7 cellular contexts compared by ENCODE assay signal in genomic region chr6:52994789-52995078, GRCh38. TPM values are rescaled to one million over a fixed set of nuclear protein-coding genes. Genes with fewer than 3 reads are reported as not detected.
DNase-seq lines count a peak whose midpoint lies in the region; ATAC-seq and TF ChIP-seq lines count a peak whose summit lies in the region.

No MANE protein-coding gene starts in this region.

- TF ChIP-seq POLR2A in sigmoid colon (IDR thresholded peaks at IDR 0.05): no peak

- H4K20me1 ChIP-seq in hepatocyte (ENCODE audit: insufficient read depth, poor library complexity, severe bottlenecking): no peaks in the 10 kb centered on the region

- no peaks in the 10 kb centered on the region for H3K9me2 ChIP-seq in hepatocyte (replicated peaks; ENCODE audit: insufficient read depth)

- H3K27ac ChIP-seq in adipose tissue (ENCODE audit: low read depth, low read length) (peak overlapping the region; percentile 52), hepatocyte (peak overlapping the region; percentile 97), sigmoid colon (peak overlapping the region; percentile 89 to 96 (median 92))

- H3K4me3 ChIP-seq in hepatocyte (peak overlapping the region; percentile 51), sigmoid colon (peak overlapping the region; percentile 59 to 83 (median 65))

- peaks cover 31% of the 10 kb centered on the region for H3K79me2 ChIP-seq in hepatocyte

- H3K4me1 ChIP-seq in hepatocyte (ENCODE audit: insufficient read depth) (peaks cover 12% of the 10 kb centered on the region), sigmoid colon (peaks cover 0 to 26% (median 17%) of the 10 kb centered on the region in 4 donors)

- WGBS in adipose tissue, 3 donors: 1% methylated on average over 17 of the region's 17 CpGs
- WGBS in hepatocyte (ENCODE audit: low lambda C conversion rate, missing lambda C conversion rate): under 1% methylated on average over 17 of the region's 17 CpGs
- 1% methylated on average over 17 of the region's 17 CpGs for WGBS in sigmoid colon, 2 donors

- H3K36me3 ChIP-seq in hepatocyte (replicated peaks; ENCODE audit: insufficient read depth, low read depth) (no peaks in the 10 kb centered on the region), sigmoid colon (peaks cover 0 to 11% (median 0%) of the 10 kb centered on the region in 4 donors)

- no peak for TF ChIP-seq EP300 in sigmoid colon (IDR thresholded peaks at IDR 0.05)

- H3K4me2 ChIP-seq in hepatocyte: peak overlapping the region; percentile 75

- DNase-seq in NCI-H146 treated with DMSO at 0.1 percent for 48 hours (lab: John Stamatoyannopoulos, UW; ENCODE audit: unreplicated experiment) (peak; percentile 71), hepatocyte (ENCODE audit: low spot score) (peak; percentile 53), sigmoid colon (peak; percentile 77), UCSD-AML1 (lab: John Stamatoyannopoulos, UW; ENCODE audit: unreplicated experiment) (no peak)

- H3K9me3 ChIP-seq in hepatocyte (ENCODE audit: low read depth) (no peaks in the 10 kb centered on the region), sigmoid colon (no peaks in the 10 kb centered on the region)

- peak overlapping the region; percentile 51 for H2AFZ ChIP-seq in hepatocyte

- peak; percentile 18 for ATAC-seq in GM18861 (IDR thresholded peaks at IDR 0.05; ENCODE audit: unreplicated experiment)
- ATAC-seq in HG02571 (IDR thresholded peaks at IDR 0.05; ENCODE audit: unreplicated experiment): peak; percentile 17

- H3K27me3 ChIP-seq in hepatocyte (no peaks in the 10 kb centered on the region), sigmoid colon (no peaks in the 10 kb centered on the region)

- intact Hi-C loops in sigmoid colon (cut with DNase I): loop anchor here (2.0 to 10.0 kb wide), 5 partner anchors 112 to 553 kb away; partner anchors contain the start of genes ELOVL5, GCLC and GCM1

- TF ChIP-seq CTCF in hepatocyte (IDR thresholded peaks at IDR 0.05; ENCODE audit: poor library complexity): no peak
- TF ChIP-seq CTCF in sigmoid colon (IDR thresholded peaks at IDR 0.05): no peak

RNA-seq across cellular contexts. Expression of gene GSTA4, which starts 0.3 kb away (rescaled TPM):
- polyA plus RNA-seq in adipose tissue: 10 to 100 TPM; 18.1 to 45.1 (median 19.5) TPM
- total RNA-seq in hepatocyte: 83.8 and 89.2 TPM in 2 replicates
- 79.6 and 88.4 TPM in 2 replicates for polyA plus RNA-seq in hepatocyte
- total RNA-seq in sigmoid colon: 10 to 100 TPM; 21.0 to 37.0 (median 32.0) TPM
- 10 to 100 TPM; 15.6 to 18.0 (median 16.2) TPM for polyA plus RNA-seq in sigmoid colon
